Comparison of ENCODE assay signal across 13 cellular contexts in the genomic region with DNA sequence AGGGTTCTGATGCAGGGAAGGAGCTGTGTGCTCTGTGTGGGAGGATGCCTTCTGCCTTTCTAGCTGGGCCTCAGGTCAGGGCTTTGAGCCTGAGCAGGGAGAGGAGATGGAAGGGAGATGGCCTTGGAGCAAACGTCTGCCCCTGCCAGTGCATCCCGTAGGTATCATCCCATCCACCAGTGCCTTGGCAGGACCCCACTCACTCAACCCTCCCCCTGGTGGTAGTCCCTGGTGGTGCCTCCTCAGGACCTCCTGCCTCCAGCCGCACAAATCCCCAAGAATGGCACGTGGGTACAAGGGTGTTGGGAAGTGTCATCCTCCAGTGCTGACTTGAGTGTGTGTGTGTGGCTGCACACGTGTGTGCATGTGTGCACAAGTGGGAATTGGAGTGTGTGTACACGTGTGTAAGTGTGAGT. TPM values are rescaled to one million over a fixed set of nuclear protein-coding genes. Genes with fewer than 3 reads are reported as not detected.
DNase-seq lines count a peak whose midpoint lies in the region; ATAC-seq, FAIRE-seq and TF ChIP-seq lines count a peak whose summit lies in the region.
"Had no signal": no experiment of that assay in that cellular context is flagged by ENCODE, and none has a peak within 500 bp of the region (broad histone marks: within the 10 kb centered on the region; RNA-seq: fewer than 3 reads in every experiment).

No MANE protein-coding gene starts in this region.

- no peak overlapping the region for H3K4me2 ChIP-seq in GM12878 (ENCODE audit: control insufficient read depth, insufficient read depth)

- peak; percentile 41 for ATAC-seq in CD8-positive, alpha-beta T cell
- ATAC-seq in GM12878 (peak; percentile 46), natural killer cell (peak in 2 of 3 donors; percentile 45 to 60), GM19328 (IDR thresholded peaks at IDR 0.05; ENCODE audit: unreplicated experiment) (no peak)

- TF ChIP-seq CTCF in CD8-positive, alpha-beta T cell (IDR thresholded peaks at IDR 0.05), result peak; percentile 17
- peak; percentile 65 for TF ChIP-seq CTCF in HFFc6 (IDR thresholded peaks at IDR 0.05)
- peak; percentile 11 to 56 (median 37); a peak in 3 of 6 replicates for TF ChIP-seq CTCF in GM12878 (IDR thresholded peaks at IDR 0.05 in 2 of 3, conservative IDR thresholded peaks at IDR 0.05 in 1 of 3; ENCODE audit: control insufficient read depth in 2 of 3, extremely low read depth in 1 of 3, insufficient read depth in 1 of 3, low read depth in 3 of 3, low read length in 3 of 3)
- peak; percentile 42 for TF ChIP-seq CTCF in natural killer cell (IDR thresholded peaks at IDR 0.05)

- no peaks in the 10 kb centered on the region for H3K9me3 Mint-ChIP-seq in CD8-positive, alpha-beta T cell
- H3K9me3 Mint-ChIP-seq in HFFc6 (no peaks in the 10 kb centered on the region), natural killer cell (no peaks in the 10 kb centered on the region)
- H3K9me3 Mint-ChIP-seq: nephron had no signal

- SMC1A ChIA-PET in GM12878 (lab: Charles Lee; ENCODE audit: uncharacterized antibody, unreplicated experiment), result interaction anchor here (1.2 kb wide), 1 partner anchor 31 kb away, joined by 5 read pairs; no protein-coding TSS in a partner anchor

- intact Hi-C loops in CD8-positive, alpha-beta T cell (cut with DNase I, micrococcal nuclease), result no loop called here
- intact Hi-C loops in GM12878 (cut with micrococcal nuclease; ENCODE audit: unreplicated experiment) (no loop called here), natural killer cell (cut with micrococcal nuclease) (no loop called here)

- POLR2A ChIA-PET in CD8-positive, alpha-beta T cell (lab: Charles Lee), result no interaction called here
- POLR2A ChIA-PET in GM12878 (lab: Charles Lee), result interaction anchor here (0.5 kb wide), 1 partner anchor 148 kb away, joined by 4 read pairs; no protein-coding TSS in a partner anchor

- no peak overlapping the region for H2AFZ ChIP-seq in GM12878 (ENCODE audit: control insufficient read depth, low read depth, low read length)

- H3K27ac ChIP-seq in CD8-positive, alpha-beta T cell (ENCODE audit: low read depth, low read length), result no peak overlapping the region
- no peak overlapping the region for H3K27ac ChIP-seq in GM12878 (ENCODE audit: control insufficient read depth, insufficient read depth)
- H3K27ac ChIP-seq: heart right ventricle had no signal

- no TSS peak for BruUV-seq in GM12878 (replicated peaks; lab: Mats Ljungman, UMichigan)

- DNase-seq in CD8-positive, alpha-beta T cell, result peak in 1 of 7 experiments; percentile 40
- DNase-seq in HFFc6 (no peak), GM12878 (ENCODE audit: low read depth, low spot score) (no peak), natural killer cell (no peak), GM12891 (ENCODE audit: insufficient read length, low spot score) (no peak), EL (no peak), NCI-H345 treated with DMSO at 0.1 percent for 48 hours (lab: John Stamatoyannopoulos, UW; ENCODE audit: unreplicated experiment) (no peak)
- DNase-seq: amygdala, heart right ventricle, T1000 had no signal

- in situ Hi-C loops in GM12878 (cut with MboI), result no loop called here

- RAD21 ChIA-PET in GM12878 (lab: Charles Lee; ENCODE audit: unreplicated experiment), result no interaction called here

- H3K4me1 ChIP-seq in CD8-positive, alpha-beta T cell (ENCODE audit: insufficient read depth, low read length), result peaks cover 43% of the 10 kb centered on the region
- H3K4me1 ChIP-seq in GM12878 (ENCODE audit: control insufficient read depth, insufficient read depth, low read length), result peaks cover 4% of the 10 kb centered on the region; the same call in 1 of the 2 replicates
- H3K4me1 ChIP-seq: HAP-1 had no signal

- H3K4me3 Mint-ChIP-seq in CD8-positive, alpha-beta T cell, result no peak overlapping the region
- H3K4me3 Mint-ChIP-seq in HFFc6 (no peak overlapping the region), natural killer cell (no peak overlapping the region)
- H3K4me3 Mint-ChIP-seq: nephron had no signal

- H3K79me2 ChIP-seq in GM12878 (ENCODE audit: control insufficient read depth, insufficient read depth, low read length), result no peaks in the 10 kb centered on the region

- peaks cover 66% of the 10 kb centered on the region for H3K4me1 Mint-ChIP-seq in CD8-positive, alpha-beta T cell (ENCODE audit: low read depth)
- H3K4me1 Mint-ChIP-seq in HFFc6 (ENCODE audit: low read depth), result peaks cover 28% of the 10 kb centered on the region
- peaks cover 48 to 56% of the 10 kb centered on the region in 2 donors for H3K4me1 Mint-ChIP-seq in natural killer cell
- H3K4me1 Mint-ChIP-seq: nephron had no signal

- H3K27ac Mint-ChIP-seq in CD8-positive, alpha-beta T cell, result peak overlapping the region; percentile 41
- H3K27ac Mint-ChIP-seq in HFFc6 (no peak overlapping the region; the same call in 1 of the 2 replicates), natural killer cell (peak overlapping the region; percentile 0 to 38)
- H3K27ac Mint-ChIP-seq: nephron had no signal

- CTCF ChIA-PET in CD8-positive, alpha-beta T cell (lab: Charles Lee), result interaction anchor here (1.1 kb wide), 1 partner anchor 18 kb away, joined by 3 read pairs; no protein-coding TSS in a partner anchor
- CTCF ChIA-PET in GM12878 (lab: Yijun Ruan, JAX), result interaction anchor here (1.0 kb wide), 1 partner anchor 77 kb away, joined by 3 read pairs; no protein-coding TSS in a partner anchor

- H3K36me3 ChIP-seq in CD8-positive, alpha-beta T cell (ENCODE audit: insufficient read depth, low read length), result no peaks in the 10 kb centered on the region
- H3K36me3 ChIP-seq in GM12878 (ENCODE audit: control insufficient read depth in 2 of 2, insufficient read depth in 2 of 2, low read length in 1 of 2), result peaks cover 0 to 3% of the 10 kb centered on the region in 2 experiments; a peak in 1 of 4 replicates
- H3K36me3 ChIP-seq: HAP-1 had no signal

- no peak for FAIRE-seq in GM12878 (lab: Jason Lieb, UNC)
- no peak for FAIRE-seq in GM12891 (lab: Jason Lieb, UNC)

- H3K36me3 Mint-ChIP-seq in CD8-positive, alpha-beta T cell, result peaks cover 28% of the 10 kb centered on the region
- H3K36me3 Mint-ChIP-seq in HFFc6 (ENCODE audit: low read depth), result no peaks in the 10 kb centered on the region
- H3K36me3 Mint-ChIP-seq in natural killer cell, result no peaks in the 10 kb centered on the region

- H3K27me3 ChIP-seq in CD8-positive, alpha-beta T cell (ENCODE audit: insufficient read depth, low read length), result no peaks in the 10 kb centered on the region
- no peaks in the 10 kb centered on the region for H3K27me3 ChIP-seq in GM12878 (replicated peaks in 1 of 2; ENCODE audit: control insufficient read depth in 2 of 2, insufficient read depth in 2 of 2, low read length in 1 of 2)
- H3K27me3 ChIP-seq: heart right ventricle had no signal

- no peak for TF ChIP-seq EP300 in GM12878 (IDR thresholded peaks at IDR 0.05; ENCODE audit: borderline replicate concordance in 1 of 2, control insufficient read depth in 1 of 2, low read depth in 2 of 2, low read length in 2 of 2)

- H3K4me3 ChIP-seq in CD8-positive, alpha-beta T cell (ENCODE audit: low read depth, low read length), result no peak overlapping the region
- no peak overlapping the region for H3K4me3 ChIP-seq in GM12878
- H3K4me3 ChIP-seq: HAP-1, heart right ventricle had no signal

- H4K20me1 ChIP-seq in GM12878 (ENCODE audit: control insufficient read depth, insufficient read depth), result no peaks in the 10 kb centered on the region

- no peak overlapping the region for H3K9ac ChIP-seq in GM12878 (ENCODE audit: control insufficient read depth, insufficient read depth, low read length)

- peak; percentile 62; the same call in 1 of the 2 replicates for TF ChIP-seq POLR2A in GM12878 (IDR thresholded peaks at IDR 0.05; ENCODE audit: low read depth, low read length)
- no peak for TF ChIP-seq POLR2A in GM12891 (IDR thresholded peaks at IDR 0.05; ENCODE audit: low read depth, low read length)

- no peaks in the 10 kb centered on the region for H3K9me3 ChIP-seq in CD8-positive, alpha-beta T cell (ENCODE audit: low read length)
- no peaks in the 10 kb centered on the region for H3K9me3 ChIP-seq in GM12878 (replicated peaks; ENCODE audit: control insufficient read depth, insufficient read depth, low read length)
- H3K9me3 ChIP-seq: HAP-1, heart right ventricle had no signal

- no peaks in the 10 kb centered on the region for H3K27me3 Mint-ChIP-seq in CD8-positive, alpha-beta T cell (ENCODE audit: low read depth)
- H3K27me3 Mint-ChIP-seq in HFFc6 (ENCODE audit: insufficient read depth) (peaks cover 42% of the 10 kb centered on the region), natural killer cell (ENCODE audit: low read depth in 2 of 2) (no peaks in the 10 kb centered on the region)

- WGBS in GM12878 (ENCODE audit: insufficient coverage, insufficient replicate concordance, low lambda C conversion rate, missing lambda C conversion rate), result 64% methylated on average over 6 of the region's 6 CpGs

- no peak for TF ChIP-seq RAD21 in GM12878 (IDR thresholded peaks at IDR 0.05; ENCODE audit: insufficient read depth, low read depth, low read length)

RNA-seq across cellular contexts. Expression of a gene that starts 23.1 kb away (rescaled TPM):
- 10 to 100 TPM; 14.4 to 15.3 TPM for total RNA-seq in CD8-positive, alpha-beta T cell
- 10 to 100 TPM; 16.0 to 26.0 (median 22.6) TPM for total RNA-seq in HFFc6 (2021; fragmentation: NEBNext Ultra II Directional; extraction: Animal tissue kit (Norgen Biotek cat#: 25700))
- 21.0 and 25.4 TPM in 2 replicates for total RNA-seq in GM12878 (2013; cell fraction: nucleolus; rRNA removed)
- total RNA-seq in GM12878 (2014; rRNA removed) (21.6 and 21.9 TPM in 2 replicates), GM12878 (2014; rRNA removed; fragmentation: Illumina TruSeq; extraction: Trizol) (17.6 TPM in 2 replicates), GM12878 (2021) (15.6 and 18.0 TPM in 2 replicates), natural killer cell (10 to 100 TPM; 33.5 to 39.0 (median 37.6) TPM)
- polyA plus RNA-seq in GM12878 (2011; ENCODE audit: low read depth), result 7.4 TPM
- polyA plus RNA-seq in GM12878 (2011; rRNA removed) (26.6 and 37.1 TPM in 2 replicates), GM12878 (2014; fragmentation: Illumina TruSeq; extraction: Trizol) (25.2 and 29.8 TPM in 2 replicates), GM12878 (2014; fragmentation: Nextera tagmentation; extraction: Ambion mirVana) (10 to 100 TPM in 1 of 2 experiments, 1 to 10 TPM in 1; 9.0 to 11.3 TPM), GM12878 (2014; rRNA removed) (23.7 and 25.5 TPM in 2 replicates), GM12878 (2016; fragmentation: Nextera tagmentation; extraction: Ambion mirVana) (10 to 100 TPM; 12.1 to 12.6 TPM)
- 37.5 and 41.0 TPM in 2 replicates for polyA plus RNA-seq in GM12878 (2011; cell fraction: cytosol; rRNA removed)
- polyA plus RNA-seq in GM12878 (2011; cell fraction: nucleus; rRNA removed), result 44.5 and 47.1 TPM in 2 replicates
- polyA plus RNA-seq in GM12878 (2012), result 9.0 and 13.7 TPM in 2 replicates
- polyA minus RNA-seq in GM12878 (2011; rRNA and poly(A)+ RNA removed), result 45.5 and 57.2 TPM in 2 replicates
- 13.1 and 14.6 TPM in 2 replicates for polyA minus RNA-seq in GM12878 (2011; cell fraction: cytosol; rRNA and poly(A)+ RNA removed)
- polyA minus RNA-seq in GM12878 (2011; cell fraction: nucleus; rRNA and poly(A)+ RNA removed), result 9.9 and 19.3 TPM in 2 replicates
- 6.9 TPM for polyA plus RNA-seq in GM12891 (2012; ENCODE audit: low read depth, missing spikeins)

RNA-seq across cellular contexts. Expression of a gene that starts 53.9 kb away (rescaled TPM):
- total RNA-seq in CD8-positive, alpha-beta T cell, result not detected
- total RNA-seq in HFFc6 (2021; fragmentation: NEBNext Ultra II Directional; extraction: Animal tissue kit (Norgen Biotek cat#: 25700)), result not detected
- not detected in 2 replicates for total RNA-seq in GM12878 (2013; cell fraction: nucleolus; rRNA removed)
- total RNA-seq in GM12878 (2014; rRNA removed) (not detected in 2 replicates), GM12878 (2014; rRNA removed; fragmentation: Illumina TruSeq; extraction: Trizol) (not detected in 2 replicates), GM12878 (2021) (not detected in 2 replicates), natural killer cell (not detected)
- not detected for polyA plus RNA-seq in GM12878 (2011; ENCODE audit: low read depth)
- polyA plus RNA-seq in GM12878 (2011; rRNA removed) (not detected in 2 replicates), GM12878 (2014; fragmentation: Illumina TruSeq; extraction: Trizol) (not detected in 2 replicates), GM12878 (2014; fragmentation: Nextera tagmentation; extraction: Ambion mirVana) (not detected), GM12878 (2014; rRNA removed) (not detected in 2 replicates), GM12878 (2016; fragmentation: Nextera tagmentation; extraction: Ambion mirVana) (not detected)
- polyA plus RNA-seq in GM12878 (2011; cell fraction: cytosol; rRNA removed), result not detected in 2 replicates
- not detected in 2 replicates for polyA plus RNA-seq in GM12878 (2011; cell fraction: nucleus; rRNA removed)
- 0.18 TPM in 1 of 2 replicates, not detected in the other for polyA plus RNA-seq in GM12878 (2012)
- polyA minus RNA-seq in GM12878 (2011; rRNA and poly(A)+ RNA removed), result not detected in 2 replicates
- not detected in 2 replicates for polyA minus RNA-seq in GM12878 (2011; cell fraction: cytosol; rRNA and poly(A)+ RNA removed)
- polyA minus RNA-seq in GM12878 (2011; cell fraction: nucleus; rRNA and poly(A)+ RNA removed), result not detected in 2 replicates
- not detected for polyA plus RNA-seq in GM12891 (2012; ENCODE audit: low read depth, missing spikeins)
- total RNA-seq: heart right ventricle had no signal
- polyA plus RNA-seq: heart right ventricle had no signal
